ENCODE assay signal across 8 cellular contexts in the genomic region with DNA sequence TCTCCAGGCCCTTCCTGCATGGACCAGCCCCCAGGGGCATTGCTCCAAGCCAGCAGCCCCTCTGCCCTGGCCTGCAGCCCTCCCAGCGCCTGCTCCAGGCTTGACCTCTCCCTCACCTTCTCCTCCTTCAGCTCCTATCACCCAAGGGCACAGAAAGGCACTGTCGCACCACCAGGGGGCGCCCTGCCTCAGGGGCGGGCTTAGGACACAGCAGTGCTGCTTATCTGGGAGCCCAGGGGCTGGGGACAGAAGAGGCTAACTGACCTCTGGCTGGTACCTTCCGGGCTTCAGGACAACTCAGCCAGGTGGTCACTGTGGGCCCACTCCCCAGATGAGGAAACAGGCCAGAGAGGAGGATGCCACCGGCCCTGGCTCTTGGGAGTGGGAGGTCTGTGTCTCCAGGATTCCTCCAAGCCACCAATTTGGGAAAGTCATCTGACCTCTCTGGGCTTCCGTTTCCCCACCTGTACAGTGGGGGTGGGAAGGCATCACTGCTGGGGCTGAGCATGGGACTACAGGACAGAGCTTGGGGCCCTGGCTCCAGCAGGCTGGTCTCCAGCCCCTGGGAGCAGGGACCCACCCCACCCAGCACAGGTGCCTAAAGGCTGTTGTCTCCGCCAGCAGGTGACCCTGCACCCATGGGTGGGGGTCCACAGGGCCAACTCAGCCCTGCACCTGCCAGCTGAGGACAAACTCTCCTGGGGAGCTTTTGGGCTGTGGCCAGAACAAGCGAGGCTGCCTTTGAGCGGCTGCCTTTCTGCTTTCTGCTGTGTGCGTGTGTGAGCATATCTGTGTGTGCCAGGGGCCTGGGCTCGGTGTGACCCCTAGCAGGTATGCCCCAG. TPM values are rescaled to one million over a fixed set of nuclear protein-coding genes. Genes with fewer than 3 reads are reported as not detected.
A peak's percentile ranks its signal among the peaks of the same experiment; 100 is the strongest.
DNase-seq lines count a peak whose midpoint lies in the region; ATAC-seq lines count a peak whose summit lies in the region.

No MANE protein-coding gene starts in this region.

- no peak for ATAC-seq in GM18873 (IDR thresholded peaks at IDR 0.05; ENCODE audit: low FRiP score, unreplicated experiment)

- peak; percentile 77 for DNase-seq in EH (ENCODE audit: low read depth)
- DNase-seq in HS-27A (ENCODE audit: low read depth) = peak; percentile 47
- peak; percentile 69 to 79 for DNase-seq in NOMO-1 (lab: John Stamatoyannopoulos, UW; ENCODE audit: unreplicated experiment in 2 of 2)
- DNase-seq in activated CD8-positive, alpha-beta memory T cell treated with anti-CD3 and anti-CD28 coated beads for 24 hours = peak; percentile 97
- DNase-seq in effector CD8-positive, alpha-beta T cell (lab: John Stamatoyannopoulos, UW) = peak; percentile 79
- DNase-seq in lung microvascular endothelial cell (ENCODE audit: low read depth in 2 of 2) = peak; percentile 81 to 87
- peak; percentile 78 for DNase-seq in stimulated activated CD8-positive, alpha-beta memory T cell treated with anti-CD3 and anti-CD28 coated beads, Interleukin-12 subunit alpha, Interleukin-12 subunit beta, amount 100 ng/mL, for 1 hour (ENCODE audit: low read depth)

RNA-seq across cellular contexts. Expression of gene GPR132, which starts 25.5 kb away (rescaled TPM):
- total RNA-seq in lung microvascular endothelial cell = under 0.01 and 0.20 TPM in 2 replicates

Comparison
In these comparisons a context has a peak if more than half of its experiments do, and no peak if none do; other contexts are left out.
1. DNase-seq: peak in every context shown above with its lines; median percentile 97 in activated CD8-positive, alpha-beta memory T cell treated with anti-CD3 and anti-CD28 coated beads for 24 hours; 84 in lung microvascular endothelial cell; 79 in effector CD8-positive, alpha-beta T cell; 78 in stimulated activated CD8-positive, alpha-beta memory T cell treated with anti-CD3 and anti-CD28 coated beads, Interleukin-12 subunit alpha, Interleukin-12 subunit beta, amount 100 ng/mL, for 1 hour; 77 in EH; 74 in NOMO-1; 47 in HS-27A.